Comparison of ENCODE assay signal across 1 cellular context in the genomic region with DNA sequence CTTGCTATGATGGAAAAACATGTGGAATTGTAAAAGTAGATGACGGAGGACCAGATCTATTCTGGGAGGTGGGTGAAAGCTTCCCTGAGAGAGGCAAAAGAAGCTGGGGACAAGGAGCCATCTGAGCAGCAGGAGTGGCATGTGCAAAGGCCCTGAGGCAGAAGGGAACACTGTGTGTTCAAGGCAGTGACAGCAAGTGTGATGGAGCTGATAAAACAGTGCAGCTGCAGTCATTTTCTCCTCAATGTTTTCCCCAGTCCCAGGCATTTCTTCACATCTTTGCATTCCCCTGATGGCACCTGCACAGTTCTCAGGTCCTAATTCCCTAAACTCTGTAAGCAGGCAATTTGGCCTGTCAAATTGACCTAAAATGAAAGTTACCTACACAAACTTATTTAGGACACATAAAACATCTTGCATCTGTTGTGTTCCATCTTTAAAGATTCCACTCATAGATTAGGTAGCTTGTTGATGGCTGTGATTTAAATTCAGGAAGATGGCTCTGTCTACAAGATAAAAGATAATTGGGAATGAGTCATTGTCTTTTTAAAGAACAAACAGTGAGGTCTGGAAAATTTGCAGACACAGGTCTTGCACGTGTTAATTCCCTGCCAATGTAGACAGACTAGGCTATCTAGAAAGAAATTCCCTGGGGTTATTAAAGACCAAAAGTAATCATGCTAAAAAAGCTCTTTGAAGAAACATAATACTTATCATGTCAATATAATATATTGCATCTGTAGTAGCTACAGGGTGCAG.
TF ChIP-seq lines count a peak whose summit lies in the region.

No MANE protein-coding gene starts in this region.

TF ChIP-seq in IMR-90, 13 proteins besides CTCF, POLR2A, EP300 and RAD21 (continued from another document):
- TF ChIP-seq MXI1 (IDR thresholded peaks at IDR 0.05; ENCODE audit: borderline replicate concordance, low read depth, low read length) (no peak), RCOR1 (IDR thresholded peaks at IDR 0.05; ENCODE audit: insufficient replicate concordance, low read length) (no peak)
TF ChIP-seq in IMR-90: peak in this region for 0.
